ENCODE assay signal across 9 cellular contexts in genomic region chr5:127875235-127876021, GRCh38.
A peak's percentile ranks its signal among the peaks of the same experiment; 100 is the strongest.
DNase-seq lines count a peak whose midpoint lies in the region; ATAC-seq and TF ChIP-seq lines count a peak whose summit lies in the region.
"Had no signal": no experiment of that assay in that cellular context is flagged by ENCODE, and none has a peak within 500 bp of the region (broad histone marks: within the 10 kb centered on the region; RNA-seq: fewer than 3 reads in every experiment).

No MANE protein-coding gene starts in this region.

- H3K4me3 ChIP-seq in left ventricle myocardium inferior (peak overlapping the region; percentile 19), retinal pigment epithelial cell (ENCODE audit: low read length) (no peak overlapping the region)
- H3K4me3 ChIP-seq: thoracic aorta had no signal

- no peak overlapping the region for H3K27ac Mint-ChIP-seq in activated T-helper 17 cell treated with anti-CD3 and anti-CD28 coated beads, Interleukin-2, amount 50 U/mL, for 72 hours

- no peaks in the 10 kb centered on the region for H3K27me3 ChIP-seq in left ventricle myocardium inferior (ENCODE audit: low read depth)

- H3K9me3 Mint-ChIP-seq in activated T-helper 17 cell treated with anti-CD3 and anti-CD28 coated beads, Interleukin-2, amount 50 U/mL, for 72 hours = no peaks in the 10 kb centered on the region

- H3K36me3 Mint-ChIP-seq in activated T-helper 17 cell treated with anti-CD3 and anti-CD28 coated beads, Interleukin-2, amount 50 U/mL, for 72 hours (ENCODE audit: low read depth) = no peaks in the 10 kb centered on the region

- H3K9me3 ChIP-seq in left ventricle myocardium inferior (replicated peaks) = no peaks in the 10 kb centered on the region
- H3K9me3 ChIP-seq: thoracic aorta had no signal

- no peak overlapping the region for H3K4me3 Mint-ChIP-seq in activated T-helper 17 cell treated with anti-CD3 and anti-CD28 coated beads, Interleukin-2, amount 50 U/mL, for 72 hours

- peaks cover 55% of the 10 kb centered on the region for H3K4me1 ChIP-seq in left ventricle myocardium inferior

- no peaks in the 10 kb centered on the region for H3K4me1 Mint-ChIP-seq in activated T-helper 17 cell treated with anti-CD3 and anti-CD28 coated beads, Interleukin-2, amount 50 U/mL, for 72 hours

- ATAC-seq in GM19328 (IDR thresholded peaks at IDR 0.05; ENCODE audit: unreplicated experiment) = peak; percentile 79
- peak; percentile 83 for ATAC-seq in HG03139 (IDR thresholded peaks at IDR 0.05; ENCODE audit: unreplicated experiment)
- ATAC-seq in activated T-helper 17 cell treated with anti-CD3 and anti-CD28 coated beads, Interleukin-2, amount 50 U/mL, for 72 hours (replicated peaks) = peak; percentile 78

- H3K36me3 ChIP-seq in left ventricle myocardium inferior = no peaks in the 10 kb centered on the region
- H3K36me3 ChIP-seq: thoracic aorta had no signal

- H3K27me3 Mint-ChIP-seq in activated T-helper 17 cell treated with anti-CD3 and anti-CD28 coated beads, Interleukin-2, amount 50 U/mL, for 72 hours = no peaks in the 10 kb centered on the region

- intact Hi-C loops in left ventricle myocardium inferior (cut with micrococcal nuclease) = loop anchor here (10.0 kb wide), 1 partner anchor 219 kb away; no protein-coding TSS in a partner anchor

- TF ChIP-seq CTCF in left ventricle myocardium inferior (IDR thresholded peaks at IDR 0.05; ENCODE audit: borderline replicate concordance) = peak; percentile 49
- TF ChIP-seq CTCF in retinal pigment epithelial cell (conservative IDR thresholded peaks at IDR 0.05; ENCODE audit: low read depth, low read length) = no peak

- DNase-seq in DMS53 treated with DMSO at 0.1 percent for 48 hours (lab: John Stamatoyannopoulos, UW; ENCODE audit: unreplicated experiment) (peak; percentile 92), NCI-H510A treated with DMSO at 0.1 percent for 48 hours (lab: John Stamatoyannopoulos, UW) (peak; percentile 59), left ventricle myocardium inferior (peak; percentile 49), retinal pigment epithelial cell (ENCODE audit: low read depth) (peak; percentile 56), GF-D8 (lab: John Stamatoyannopoulos, UW) (no peak)

- peak overlapping the region; percentile 85 for H3K27ac ChIP-seq in left ventricle myocardium inferior (replicated peaks)
- H3K27ac ChIP-seq: thoracic aorta had no signal
